Comparison of ENCODE assay signal across 8 cellular contexts in genomic region chr3:183447206-183448001, GRCh38. TPM values are rescaled to one million over a fixed set of nuclear protein-coding genes. Genes with fewer than 3 reads are reported as not detected.
DNase-seq lines count a peak whose midpoint lies in the region; ATAC-seq and TF ChIP-seq lines count a peak whose summit lies in the region.

No MANE protein-coding gene starts in this region.

- ATAC-seq in GM21717 (IDR thresholded peaks at IDR 0.05; ENCODE audit: unreplicated experiment), result peak; percentile 88
- peak; percentile 96 to 97 for ATAC-seq in natural killer cell treated with Interleukin-12 subunit alpha and Interleukin-12 subunit beta and Interleukin-15 and Interleukin-18, amount 100 ng/mL, for 72 hours

- CTCF ChIA-PET in RWPE1 (lab: Yijun Ruan, JAX), result interaction anchor here (0.5 to 0.7 kb wide), 3 partner anchors 325 to 851 kb away, joined by 3 to 4 read pairs (median 3); no protein-coding TSS in a partner anchor

- H3K4me1 Mint-ChIP-seq in natural killer cell treated with Interleukin-12 subunit alpha and Interleukin-12 subunit beta and Interleukin-15 and Interleukin-18, amount 100 ng/mL, for 72 hours (ENCODE audit: low read depth in 2 of 2), result peaks cover 24 to 25% of the 10 kb centered on the region in 2 donors

- H3K27ac ChIP-seq in RWPE1, result peak overlapping the region; percentile 40; the same call in 1 of the 2 replicates

- POLR2A ChIA-PET in RWPE1 (lab: Yijun Ruan, JAX; ENCODE audit: low non-redundant PET), result no interaction called here

- TF ChIP-seq CTCF in LNCaP clone FGC (IDR thresholded peaks at IDR 0.05; ENCODE audit: control insufficient read depth, extremely low read depth, insufficient read depth) (no peak), RWPE1 (conservative IDR thresholded peaks at IDR 0.05; ENCODE audit: low read depth) (no peak), fibroblast of the aortic adventitia (IDR thresholded peaks at IDR 0.05; ENCODE audit: insufficient read depth, low read length) (no peak)

- H3K36me3 Mint-ChIP-seq in natural killer cell treated with Interleukin-12 subunit alpha and Interleukin-12 subunit beta and Interleukin-15 and Interleukin-18, amount 100 ng/mL, for 72 hours, result peaks cover 12% of the 10 kb centered on the region

- H3K4me3 Mint-ChIP-seq in natural killer cell treated with Interleukin-12 subunit alpha and Interleukin-12 subunit beta and Interleukin-15 and Interleukin-18, amount 100 ng/mL, for 72 hours, result peak overlapping the region; percentile 100

- peak; percentile 87 for DNase-seq in D341Med (ENCODE audit: low spot score)
- peak; percentile 35 for DNase-seq in LNCaP clone FGC (ENCODE audit: low read depth)
- peak; percentile 68 for DNase-seq in RWPE1 (ENCODE audit: low spot score)
- DNase-seq in activated T-helper 9 cell treated with anti-CD3 and anti-CD28 coated beads, Interleukin-2, amount 50 U/mL, for 16 hours (ENCODE audit: low read depth), result peak; percentile 40
- peak; percentile 64 for DNase-seq in fibroblast of the aortic adventitia (ENCODE audit: low read depth)
- DNase-seq in natural killer cell treated with Interleukin-12 subunit alpha and Interleukin-12 subunit beta and Interleukin-15 and Interleukin-18, amount 100 ng/mL, for 72 hours (ENCODE audit: low spot score), result peak; percentile 87
- DNase-seq in stimulated activated naive CD4-positive, alpha-beta T cell treated with Interleukin-2 at 50 U/mL for 16 hours (lab: John Stamatoyannopoulos, UW), result peak; percentile 69

- H3K27ac Mint-ChIP-seq in natural killer cell treated with Interleukin-12 subunit alpha and Interleukin-12 subunit beta and Interleukin-15 and Interleukin-18, amount 100 ng/mL, for 72 hours, result peak overlapping the region; percentile 82 to 94

- H3K4me3 ChIP-seq in LNCaP clone FGC (ENCODE audit: low read depth, low read length) (peak overlapping the region; percentile 68), fibroblast of the aortic adventitia (ENCODE audit: low read depth, low read length) (peak overlapping the region; percentile 71)

- H3K27me3 Mint-ChIP-seq in natural killer cell treated with Interleukin-12 subunit alpha and Interleukin-12 subunit beta and Interleukin-15 and Interleukin-18, amount 100 ng/mL, for 72 hours, result peaks cover 9 to 10% of the 10 kb centered on the region in 2 donors

- H3K9me3 Mint-ChIP-seq in natural killer cell treated with Interleukin-12 subunit alpha and Interleukin-12 subunit beta and Interleukin-15 and Interleukin-18, amount 100 ng/mL, for 72 hours, result peaks cover 8% of the 10 kb centered on the region

RNA-seq across cellular contexts. Expression of gene MCF2L2, which starts 19.0 kb away (rescaled TPM):
- 0.09 TPM in 1 of 2 replicates, not detected in the other for total RNA-seq in fibroblast of the aortic adventitia (ENCODE audit: low replicate concordance)
- 1 to 10 TPM; 3.0 to 3.3 TPM for total RNA-seq in natural killer cell treated with Interleukin-12 subunit alpha and Interleukin-12 subunit beta and Interleukin-15 and Interleukin-18, amount 100 ng/mL, for 72 hours

Comparison
In these comparisons a context has a peak if more than half of its experiments do, and no peak if none do; other contexts are left out.
1. Peak in every context shown above with its lines: DNase-seq, ATAC-seq, H3K4me3 ChIP-seq and H3K27ac ChIP-seq.
2. DNase-seq: peak in every context shown above with its lines; median percentile 87 in D341Med; 87 in natural killer cell treated with Interleukin-12 subunit alpha and Interleukin-12 subunit beta and Interleukin-15 and Interleukin-18, amount 100 ng/mL, for 72 hours; 69 in stimulated activated naive CD4-positive, alpha-beta T cell treated with Interleukin-2 at 50 U/mL for 16 hours; 68 in RWPE1; 64 in fibroblast of the aortic adventitia; 40 in activated T-helper 9 cell treated with anti-CD3 and anti-CD28 coated beads, Interleukin-2, amount 50 U/mL, for 16 hours; 35 in LNCaP clone FGC.